ENCODE assay signal across 8 cellular contexts in the genomic region with DNA sequence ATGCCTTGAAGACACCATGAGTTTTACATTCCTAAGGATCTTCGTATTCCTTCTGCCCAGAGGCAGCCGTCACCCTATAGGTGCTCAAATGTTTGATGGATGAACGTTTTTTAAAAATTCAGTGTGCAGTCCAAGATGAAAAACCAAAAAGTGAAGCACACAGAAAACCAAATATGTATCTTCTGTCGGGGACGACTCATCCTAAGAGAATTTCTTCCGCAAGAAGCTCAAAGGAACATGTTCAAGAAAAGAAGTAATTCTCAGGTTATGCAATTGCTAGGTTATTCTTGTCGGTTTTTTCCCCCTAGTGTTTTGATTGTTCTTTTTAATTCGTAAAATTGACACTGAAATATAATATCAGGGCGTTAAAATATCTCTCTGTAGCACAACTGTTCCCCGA. TPM values are rescaled to one million over a fixed set of nuclear protein-coding genes. Genes with fewer than 3 reads are reported as not detected.
DNase-seq lines count a peak whose midpoint lies in the region; ATAC-seq and TF ChIP-seq lines count a peak whose summit lies in the region.

No MANE protein-coding gene starts in this region.

- H3F3A ChIP-seq in Loucy (ENCODE audit: low read depth) (no peaks in the 10 kb centered on the region), neural cell (ENCODE audit: insufficient read depth, low read length, poor library complexity, severe bottlenecking) (peaks cover 5% of the 10 kb centered on the region)

- no peaks in the 10 kb centered on the region for H3K27me3 ChIP-seq in Loucy (ENCODE audit: insufficient read depth, low read length, poor library complexity, severe bottlenecking)
- H3K27me3 ChIP-seq in colonic mucosa: no peaks in the 10 kb centered on the region
- no peaks in the 10 kb centered on the region for H3K27me3 ChIP-seq in neural cell (ENCODE audit: insufficient read depth, low read depth, low read length)

- ATAC-seq in HG03457 (IDR thresholded peaks at IDR 0.05; ENCODE audit: unreplicated experiment): no peak
- no peak for ATAC-seq in HG03354 (IDR thresholded peaks at IDR 0.05; ENCODE audit: poor library complexity, severe bottlenecking, unreplicated experiment)
- no peak for ATAC-seq in HG03520 (IDR thresholded peaks at IDR 0.05; ENCODE audit: unreplicated experiment)

- no peak for TF ChIP-seq RAD21 in neural cell (conservative IDR thresholded peaks at IDR 0.05)

- intact Hi-C loops in CD14-positive monocyte (cut with micrococcal nuclease) (loop anchor here in 1 of 2 donors (10.0 kb wide), 1 partner anchor 67 kb away; no protein-coding TSS in a partner anchor), colonic mucosa (cut with DNase I) (no loop called here)

- H3K4me3 Mint-ChIP-seq in CD14-positive monocyte: peak overlapping the region; percentile 83 to 93

- H4K20me1 ChIP-seq in Loucy (ENCODE audit: insufficient read depth, low read length, poor library complexity, severe bottlenecking) (peaks cover 34% of the 10 kb centered on the region), neural cell (ENCODE audit: insufficient read depth) (no peaks in the 10 kb centered on the region)

- TF ChIP-seq CTCF in CD14-positive monocyte (IDR thresholded peaks at IDR 0.05): no peak
- TF ChIP-seq CTCF in Loucy (conservative IDR thresholded peaks at IDR 0.05; ENCODE audit: low read length): no peak
- TF ChIP-seq CTCF in colonic mucosa (IDR thresholded peaks at IDR 0.05): no peak
- no peak for TF ChIP-seq CTCF in neural cell (IDR thresholded peaks at IDR 0.05; ENCODE audit: poor library complexity, severe bottlenecking)

- H3K36me3 ChIP-seq in Loucy (ENCODE audit: insufficient read depth, low read length): peaks cover 18% of the 10 kb centered on the region
- H3K36me3 ChIP-seq in colonic mucosa: peaks cover 9% of the 10 kb centered on the region
- H3K36me3 ChIP-seq in neural cell (ENCODE audit: insufficient read depth, low read length): peaks cover 4% of the 10 kb centered on the region

- H2AFZ ChIP-seq in Loucy (ENCODE audit: low read length): peak overlapping the region; percentile 81; the same call in 1 of the 2 replicates
- peak overlapping the region; percentile 92 for H2AFZ ChIP-seq in neural cell (ENCODE audit: low read depth, low read length)

- H3K9ac ChIP-seq in Loucy (ENCODE audit: low read depth, low read length, poor library complexity, severe bottlenecking) (peak overlapping the region; percentile 80), colonic mucosa (ENCODE audit: low read depth in 2 of 2, low read length in 2 of 2) (peak overlapping the region; percentile 86 to 87), neural cell (ENCODE audit: low read length) (peak overlapping the region; percentile 96)

- peak overlapping the region; percentile 90 for H3K4me2 ChIP-seq in Loucy (ENCODE audit: low read depth, low read length, poor library complexity, severe bottlenecking)
- H3K4me2 ChIP-seq in neural cell (ENCODE audit: low read length): peak overlapping the region; percentile 64

- H3K9me3 Mint-ChIP-seq in CD14-positive monocyte: peaks cover 0 to 6% (median 3%) of the 10 kb centered on the region in 7 donors

- H3K27ac Mint-ChIP-seq in CD14-positive monocyte: no peak overlapping the region

- H3K27ac ChIP-seq in colonic mucosa (no peak overlapping the region), neural cell (ENCODE audit: low read length) (peak overlapping the region; percentile 97)

- H3K79me2 ChIP-seq in Loucy (ENCODE audit: insufficient read depth, low read length): peaks cover 49% of the 10 kb centered on the region
- H3K79me2 ChIP-seq in neural cell (replicated peaks; ENCODE audit: insufficient read depth, low read length): peaks cover 36% of the 10 kb centered on the region

- H3K4me1 ChIP-seq in Loucy (ENCODE audit: insufficient read depth, low read length, poor library complexity, severe bottlenecking) (peaks cover 23% of the 10 kb centered on the region), colonic mucosa (no peaks in the 10 kb centered on the region)

- H3K9me2 ChIP-seq in Loucy (replicated peaks; ENCODE audit: low read depth, low read length) (no peaks in the 10 kb centered on the region), neural cell (ENCODE audit: insufficient read depth, low read length) (no peaks in the 10 kb centered on the region)

- H3K9me3 ChIP-seq in Loucy (ENCODE audit: insufficient read depth, low read depth, low read length) (no peaks in the 10 kb centered on the region), colonic mucosa (no peaks in the 10 kb centered on the region), neural cell (ENCODE audit: low read length) (no peaks in the 10 kb centered on the region)

- peaks cover 17% of the 10 kb centered on the region for H3K4me1 Mint-ChIP-seq in CD14-positive monocyte

- H3K27me3 Mint-ChIP-seq in CD14-positive monocyte (ENCODE audit: low read depth in 3 of 3): peaks cover 44 to 55% (median 46%) of the 10 kb centered on the region in 3 donors

- DNase-seq in CD14-positive monocyte (ENCODE audit: low spot score): no peak
- DNase-seq in colonic mucosa: no peak
- DNase-seq in stimulated activated CD4-positive, alpha-beta T cell treated with anti-CD3 and anti-CD28 coated beads, Interleukin-1b, Interleukin-23, amount 100 ng/mL, for 48 hours: no peak

- H3K36me3 Mint-ChIP-seq in CD14-positive monocyte: peaks cover 8 to 15% of the 10 kb centered on the region in 2 donors

- TF ChIP-seq EP300 in neural cell (conservative IDR thresholded peaks at IDR 0.05; ENCODE audit: poor library complexity, severe bottlenecking): no peak

- H3K4me3 ChIP-seq in Loucy (ENCODE audit: low read length, poor library complexity, severe bottlenecking) (peak overlapping the region; percentile 84), colonic mucosa (peak overlapping the region; percentile 76), neural cell (ENCODE audit: low read length) (peak overlapping the region; percentile 73)

TF ChIP-seq in neural cell, 6 proteins besides CTCF, POLR2A, EP300 and RAD21:
- no peak for TF ChIP-seq EZH2 (IDR thresholded peaks at IDR 0.05; ENCODE audit: borderline replicate concordance, insufficient read depth, low read length, poor library complexity, severe bottlenecking)

RNA-seq across cellular contexts. Expression of a gene that starts 1.4 kb away (rescaled TPM):
- polyA plus RNA-seq in CD14-positive monocyte (under 1 TPM; 0.50 to 0.80 TPM), neural cell (291 and 308 TPM in 2 replicates)
- total RNA-seq in colonic mucosa: 10 to 100 TPM; 60.6 to 77.4 TPM
- polyA minus RNA-seq in neural cell: 123 and 124 TPM in 2 replicates

RNA-seq across cellular contexts. Expression of a gene that starts 29.1 kb away (rescaled TPM):
- polyA plus RNA-seq in CD14-positive monocyte: 1,000 to 10,000 TPM; 1,282 to 1,365 TPM
- 1,000 to 10,000 TPM; 1,436 to 2,044 TPM for total RNA-seq in colonic mucosa
- polyA plus RNA-seq in neural cell: 2,177 and 2,318 TPM in 2 replicates
- 878 and 940 TPM in 2 replicates for polyA minus RNA-seq in neural cell

Comparison
In these comparisons a context has a peak if more than half of its experiments do, and no peak if none do; other contexts are left out.
1. RNA of a gene that starts 1.4 kb away (polyA plus RNA-seq): 291 to 308 TPM in neural cell; 0.50 to 0.80 TPM in CD14-positive monocyte; every median in the first group is over 100 times any median in the second.
2. Peak in every context shown above with its lines, with median percentiles within 50 percentile points of each other: H3K4me3 ChIP-seq and H3K9ac ChIP-seq.